8 cellular contexts compared by ENCODE assay signal in the genomic region with DNA sequence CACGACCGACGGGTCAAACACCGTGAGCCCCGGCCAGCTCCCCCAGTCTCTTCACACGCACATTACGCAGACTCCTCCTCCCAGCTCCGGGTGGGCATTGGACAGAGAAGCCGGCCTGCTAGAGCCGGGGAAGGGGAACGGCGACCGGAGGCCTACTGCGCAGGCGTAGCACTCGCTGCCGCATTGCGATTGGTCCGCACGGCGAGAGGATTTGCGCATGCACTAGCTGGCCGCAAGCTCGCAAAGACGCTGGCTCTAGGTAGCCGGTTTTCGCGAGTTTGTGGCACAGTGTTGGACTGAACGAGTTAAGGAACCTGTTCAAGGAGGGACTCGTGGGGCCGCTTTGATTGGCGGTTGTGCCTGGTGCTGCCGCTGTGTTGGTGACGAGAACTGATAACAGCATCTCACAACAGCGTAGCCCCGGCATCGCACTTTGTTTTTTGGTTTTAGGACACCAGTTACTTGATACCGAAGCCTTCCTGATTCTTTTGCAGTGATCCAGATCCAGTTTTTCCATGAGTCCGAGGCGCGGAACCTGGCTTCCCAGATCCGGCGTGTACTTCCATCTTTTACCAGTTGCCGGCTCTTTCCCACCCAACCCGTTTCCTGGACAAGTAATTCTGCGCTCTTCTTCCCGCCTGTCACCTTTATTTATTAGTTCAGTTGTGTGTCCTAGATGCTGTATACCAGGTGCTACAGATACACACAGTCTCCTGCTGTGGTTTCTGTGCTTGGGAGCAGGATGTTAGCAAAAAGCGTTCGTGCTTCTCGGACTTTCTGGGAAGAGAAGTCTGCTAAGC.
DNase-seq lines count a peak whose midpoint lies in the region; ATAC-seq and TF ChIP-seq lines count a peak whose summit lies in the region.

A gene (minus strand): TSS at position 139 of the 800 bp plus-strand sequence. CDS start 185 bp downstream, outside the sequence.

- H3K9me3 Mint-ChIP-seq in nephron progenitor cell, result peaks cover 52% of the 10 kb centered on the region
- H3K9me3 Mint-ChIP-seq in stimulated activated naive CD8-positive, alpha-beta T cell treated with anti-CD3 and anti-CD28 coated beads, Interleukin-15, amount 100 ng/mL, for 72 hours, result no peaks in the 10 kb centered on the region

- peak within 1 kb of the TSS; percentile 85 for H3K9ac ChIP-seq in MM.1S (ENCODE audit: low read length)

- H3K9me2 ChIP-seq in MM.1S (replicated peaks; ENCODE audit: insufficient read depth, low read length), result no peaks in the 10 kb centered on the region

- no peak for TF ChIP-seq CTCF in MM.1S (IDR thresholded peaks at IDR 0.05; ENCODE audit: low read length)
- no peak for TF ChIP-seq CTCF in nephron progenitor cell (IDR thresholded peaks at IDR 0.05)

- DNase-seq in ELR (ENCODE audit: low read depth) (peak; percentile 92), HAP-1 (ENCODE audit: low spot score in 2 of 2) (peak; percentile 97 to 98), MM.1S (peak; percentile 91), SIG-M5 (lab: John Stamatoyannopoulos, UW) (peak; percentile 60), activated gamma-delta T cell (lab: John Stamatoyannopoulos, UW) (peak; percentile 72), fibroblast of the conjunctiva (ENCODE audit: low read depth) (peak; percentile 91), nephron progenitor cell (peak; percentile 89)
- DNase-seq in stimulated activated naive CD8-positive, alpha-beta T cell treated with anti-CD3 and anti-CD28 coated beads, Interleukin-15, amount 100 ng/mL, for 72 hours, result peak; percentile 85 to 91

- in situ Hi-C loops in HAP-1 (cut with MboI; ENCODE audit: low sequenced_read_pairs), result no loop called here

- H3K4me3 Mint-ChIP-seq in nephron progenitor cell, result peak within 1 kb of the TSS; percentile 91
- peak within 1 kb of the TSS; percentile 95 to 99 for H3K4me3 Mint-ChIP-seq in stimulated activated naive CD8-positive, alpha-beta T cell treated with anti-CD3 and anti-CD28 coated beads, Interleukin-15, amount 100 ng/mL, for 72 hours

- peak within 1 kb of the TSS; percentile 98 for H3K27ac Mint-ChIP-seq in nephron progenitor cell
- peak within 1 kb of the TSS; percentile 96 to 98 for H3K27ac Mint-ChIP-seq in stimulated activated naive CD8-positive, alpha-beta T cell treated with anti-CD3 and anti-CD28 coated beads, Interleukin-15, amount 100 ng/mL, for 72 hours

- ATAC-seq in stimulated activated naive CD8-positive, alpha-beta T cell treated with anti-CD3 and anti-CD28 coated beads, Interleukin-15, amount 100 ng/mL, for 72 hours, result peak; percentile 95

- H3K36me3 Mint-ChIP-seq in nephron progenitor cell (ENCODE audit: low read depth), result peaks cover 11% of the 10 kb centered on the region

- H3K9me3 ChIP-seq in HAP-1, result no peaks in the 10 kb centered on the region
- H3K9me3 ChIP-seq in MM.1S (replicated peaks; ENCODE audit: insufficient read depth, low read length), result no peaks in the 10 kb centered on the region

- peaks cover 14% of the 10 kb centered on the region for H3K27me3 Mint-ChIP-seq in nephron progenitor cell (ENCODE audit: low read depth, poor library complexity)
- H3K27me3 Mint-ChIP-seq in stimulated activated naive CD8-positive, alpha-beta T cell treated with anti-CD3 and anti-CD28 coated beads, Interleukin-15, amount 100 ng/mL, for 72 hours, result no peaks in the 10 kb centered on the region

- H3K27me3 ChIP-seq in HAP-1 (ENCODE audit: low read depth) (no peaks in the 10 kb centered on the region), MM.1S (replicated peaks; ENCODE audit: insufficient read depth, low read length) (no peaks in the 10 kb centered on the region)

- peaks cover 28% of the 10 kb centered on the region for H3K4me1 ChIP-seq in HAP-1
- H3K4me1 ChIP-seq in MM.1S (ENCODE audit: low read length), result peaks cover 4% of the 10 kb centered on the region; the same call in 1 of the 2 replicates

- peaks cover 33% of the 10 kb centered on the region for H3K79me2 ChIP-seq in MM.1S (ENCODE audit: low read length)

- H3K36me3 ChIP-seq in HAP-1 (replicated peaks) (peaks cover 3% of the 10 kb centered on the region; the same call in 1 of the 2 replicates), MM.1S (replicated peaks; ENCODE audit: insufficient read depth, low read length) (no peaks in the 10 kb centered on the region)

- peaks cover 8% of the 10 kb centered on the region; the same call in 1 of the 2 replicates for H3F3A ChIP-seq in MM.1S (ENCODE audit: insufficient read depth, low read length)

- peaks cover 40% of the 10 kb centered on the region for H3K4me1 Mint-ChIP-seq in nephron progenitor cell
- peaks cover 42% of the 10 kb centered on the region for H3K4me1 Mint-ChIP-seq in stimulated activated naive CD8-positive, alpha-beta T cell treated with anti-CD3 and anti-CD28 coated beads, Interleukin-15, amount 100 ng/mL, for 72 hours

- peak within 1 kb of the TSS; percentile 83 for H3K4me3 ChIP-seq in HAP-1
- H3K4me3 ChIP-seq in MM.1S (ENCODE audit: low read length), result peak within 1 kb of the TSS; percentile 78

- peak within 1 kb of the TSS; percentile 91 for H3K4me2 ChIP-seq in MM.1S (ENCODE audit: low read depth, low read length)

- no peaks in the 10 kb centered on the region for H4K20me1 ChIP-seq in MM.1S (ENCODE audit: insufficient read depth, low read length)

- H2AFZ ChIP-seq in MM.1S (ENCODE audit: low read length), result peak within 1 kb of the TSS; percentile 77

- peak within 1 kb of the TSS; percentile 97 for H3K27ac ChIP-seq in MM.1S (ENCODE audit: low read length)

Comparison
In these comparisons a context has a peak if more than half of its experiments do, and no peak if none do; other contexts are left out.
1. Peak in every context shown above with its lines: DNase-seq, ATAC-seq, H3K4me3 ChIP-seq and H3K27ac ChIP-seq.